19 cellular contexts compared by ENCODE assay signal in the genomic region with DNA sequence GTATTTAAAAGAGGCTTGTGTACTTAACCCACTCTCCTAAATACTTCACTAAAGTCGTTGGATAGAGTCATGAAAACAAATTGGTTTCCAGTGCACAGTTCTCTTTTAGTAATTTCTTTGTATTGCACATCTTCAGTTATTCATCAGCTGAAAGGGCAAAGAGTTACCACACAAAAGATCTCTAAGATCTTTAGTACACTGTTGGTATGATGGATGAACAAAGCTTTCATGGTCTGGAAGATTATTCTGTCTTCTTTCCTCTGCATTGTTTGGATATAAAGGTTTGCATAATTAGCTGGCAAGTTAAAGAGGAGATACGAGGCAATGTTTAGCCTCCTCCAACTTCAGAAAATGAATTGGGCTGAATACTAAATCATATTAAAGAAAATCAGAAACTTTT. TPM values are rescaled to one million over a fixed set of nuclear protein-coding genes. Genes with fewer than 3 reads are reported as not detected.
DNase-seq lines count a peak whose midpoint lies in the region; TF ChIP-seq lines count a peak whose summit lies in the region.
"Had no signal": no experiment of that assay in that cellular context is flagged by ENCODE, and none has a peak within 500 bp of the region (broad histone marks: within the 10 kb centered on the region; RNA-seq: fewer than 3 reads in every experiment).

No MANE protein-coding gene starts in this region.

- DNase-seq in SK-MEL-5 (ENCODE audit: low read depth, low spot score) (peak; percentile 54), amniotic epithelial cell (ENCODE audit: low read depth) (peak; percentile 54), esophagus muscularis mucosa (ENCODE audit: extremely low spot score) (no peak), Kasumi-1 (lab: John Stamatoyannopoulos, UW) (no peak), D341Med (ENCODE audit: low spot score) (no peak), NCI-H2081 (lab: John Stamatoyannopoulos, UW) (no peak)
- DNase-seq: AML-193; BE2C; CD4-positive, alpha-beta T cell; CD8-positive, alpha-beta memory T cell; DMS53; DMS79 treated with DMSO at 0.1 percent for 48 hours; GF-D8; GM23248; H7; HCEC 1CT had no signal

- H3K27me3 ChIP-seq in esophagus muscularis mucosa: no peaks in the 10 kb centered on the region
- H3K27me3 ChIP-seq: BE2C; BLaER1 treated with 17β-estradiol and CSF1 and Interleukin-3, amounts not matched to agents 10 nM and 100 nM had no signal

- H3K9me3 ChIP-seq in esophagus muscularis mucosa: no peaks in the 10 kb centered on the region
- H3K9me3 ChIP-seq: BE2C; BLaER1 treated with 17β-estradiol and CSF1 and Interleukin-3, amounts not matched to agents 10 nM and 100 nM had no signal

- H3K4me1 ChIP-seq in esophagus muscularis mucosa: peaks cover 0 to 33% (median 25%) of the 10 kb centered on the region in 4 donors
- H3K4me1 ChIP-seq: BLaER1 treated with 17β-estradiol and CSF1 and Interleukin-3, amounts not matched to agents 10 nM and 100 nM had no signal

- TF ChIP-seq EP300 in esophagus muscularis mucosa (IDR thresholded peaks at IDR 0.05): no peak

- 31% methylated on average over 2 of the region's 2 CpGs for WGBS in esophagus muscularis mucosa

- TF ChIP-seq CTCF in esophagus muscularis mucosa (IDR thresholded peaks at IDR 0.05): no peak

- TF ChIP-seq POLR2A in esophagus muscularis mucosa (IDR thresholded peaks at IDR 0.05; ENCODE audit: low read depth): no peak

- in situ Hi-C loops in SK-MEL-5 (cut with HindIII; ENCODE audit: low pct_unique_long_range_greater_than_20kb, low sequenced_read_pairs): no loop called here

- intact Hi-C loops in esophagus muscularis mucosa (cut with DNase I): loop anchor here (10.0 kb wide), 1 partner anchor 592 kb away; no protein-coding TSS in a partner anchor

- peak overlapping the region in 3 of 4 donors; percentile 19 to 33 (median 32) for H3K27ac ChIP-seq in esophagus muscularis mucosa (replicated peaks in 1 of 4)
- H3K27ac ChIP-seq: BLaER1 treated with 17β-estradiol and CSF1 and Interleukin-3, amounts not matched to agents 10 nM and 100 nM; GM23248 had no signal

- H3K36me3 ChIP-seq in esophagus muscularis mucosa: no peaks in the 10 kb centered on the region
- H3K36me3 ChIP-seq: BE2C; BLaER1 treated with 17β-estradiol and CSF1 and Interleukin-3, amounts not matched to agents 10 nM and 100 nM had no signal

- H3K4me3 ChIP-seq in esophagus muscularis mucosa: no peak overlapping the region
- H3K4me3 ChIP-seq: BLaER1 treated with 17β-estradiol and CSF1 and Interleukin-3, amounts not matched to agents 10 nM and 100 nM; GM23248 had no signal

RNA-seq across cellular contexts. Expression of gene BCHE, which starts 40.5 kb away (rescaled TPM):
- 68.8 and 78.1 TPM in 2 replicates for total RNA-seq in SK-MEL-5 (2014; rRNA removed; shearing (Covaris generic))
- polyA plus RNA-seq in SK-MEL-5 (2015; cell fraction: cytosol; rRNA removed): 41.9 and 55.4 TPM in 2 replicates
- 20.9 and 27.5 TPM in 2 replicates for polyA plus RNA-seq in SK-MEL-5 (2015; cell fraction: nucleus; rRNA removed)
- 10 to 100 TPM; 46.6 to 71.8 (median 49.0) TPM for total RNA-seq in esophagus muscularis mucosa
- total RNA-seq: CD4-positive, alpha-beta T cell; CD8-positive, alpha-beta memory T cell; G401; GM23248 had no signal
- polyA plus RNA-seq: CD14-positive monocyte; CD8-positive, alpha-beta memory T cell; GM23248 had no signal

Comparison
In these comparisons a context has a peak if more than half of its experiments do, and no peak if none do; other contexts are left out.
1. DNase-seq: peak in SK-MEL-5 (single experiment) and amniotic epithelial cell (single experiment); none in esophagus muscularis mucosa (single experiment), Kasumi-1 (0 of 2), D341Med (single experiment) and NCI-H2081 (0 of 2).